8 cellular contexts compared by ENCODE assay signal in genomic region chr10:91389636-91390512, GRCh38. TPM values are rescaled to one million over a fixed set of nuclear protein-coding genes. Genes with fewer than 3 reads are reported as not detected.
DNase-seq lines count a peak whose midpoint lies in the region; ATAC-seq and TF ChIP-seq lines count a peak whose summit lies in the region.

No MANE protein-coding gene starts in this region.

- H3K4me3 ChIP-seq in Jurkat, Clone E6-1 (ENCODE audit: low read length) = no peak overlapping the region
- no peak overlapping the region for H3K4me3 ChIP-seq in Panc1 (ENCODE audit: low read depth in 2 of 2, low read length in 2 of 2)
- peak overlapping the region in 24 of 59 donors; percentile 3 to 49 (median 21) for H3K4me3 ChIP-seq in dorsolateral prefrontal cortex

- peak overlapping the region; percentile 59 for H3K27ac Mint-ChIP-seq in activated CD4-positive, alpha-beta T cell treated with anti-CD3 and anti-CD28 coated beads, Interleukin-2, amount 10 ng/mL, durations not matched to agents 7 days and 5 days
- no peak overlapping the region for H3K27ac Mint-ChIP-seq in mesothelial cell of epicardium

- in situ Hi-C loops in Panc1 (cut with HindIII; ENCODE audit: low pct_unique_long_range_greater_than_20kb, low sequenced_read_pairs) = no loop called here

- no TSS peak for BruUV-seq in Panc1 (replicated peaks; lab: Mats Ljungman, UMichigan)

- no peaks in the 10 kb centered on the region for H3K4me1 ChIP-seq in Panc1 (ENCODE audit: control insufficient read depth, insufficient read depth, low read length)

- CTCF ChIA-PET in activated CD4-positive, alpha-beta T cell treated with anti-CD3 and anti-CD28 coated beads, Interleukin-2, amount 10 ng/mL, durations not matched to agents 7 days and 5 days (lab: Charles Lee) = interaction anchor here (1.0 kb wide), 1 partner anchor 17 kb away, joined by 3 read pairs; no protein-coding TSS in a partner anchor
- CTCF ChIA-PET in Panc1 (lab: Charles Lee) = interaction anchor here (0.6 to 1.4 kb wide), 2 partner anchors 136 to 246 kb away, joined by 3 read pairs; no protein-coding TSS in a partner anchor

- intact Hi-C loops in Panc1 (cut with micrococcal nuclease; ENCODE audit: unreplicated experiment) = loop anchor here (5.0 to 10.0 kb wide), 4 partner anchors 162 to 525 kb away; no protein-coding TSS in a partner anchor
- intact Hi-C loops in dorsolateral prefrontal cortex (cut with DNase I) = loop anchor here (5.0 to 10.0 kb wide), 3 partner anchors 93 to 522 kb away; partner anchors contain the start of gene PPP1R3C (in 2 of the 2)

- ATAC-seq in GM21717 (IDR thresholded peaks at IDR 0.05; ENCODE audit: unreplicated experiment) (peak; percentile 93), Panc1 (peak; percentile 93)

- no peak overlapping the region for H3K4me3 Mint-ChIP-seq in activated CD4-positive, alpha-beta T cell treated with anti-CD3 and anti-CD28 coated beads, Interleukin-2, amount 10 ng/mL, durations not matched to agents 7 days and 5 days
- H3K4me3 Mint-ChIP-seq in mesothelial cell of epicardium = no peak overlapping the region

- TF ChIP-seq CTCF in Panc1 (IDR thresholded peaks at IDR 0.05) (peak; percentile 73; the same call in 1 of the 2 replicates), dorsolateral prefrontal cortex (IDR thresholded peaks at IDR 0.05 in 54 of 56, conservative IDR thresholded peaks at IDR 0.05 in 2 of 56; ENCODE audit: low read depth in 1 of 56, partially characterized antibody in 56 of 56) (peak; percentile 52 to 86 (median 72)), mesothelial cell of epicardium (IDR thresholded peaks at IDR 0.05; ENCODE audit: unreplicated experiment) (peak; percentile 80)

- POLR2A ChIA-PET in activated CD4-positive, alpha-beta T cell treated with anti-CD3 and anti-CD28 coated beads, Interleukin-2, amount 10 ng/mL, durations not matched to agents 7 days and 5 days (lab: Charles Lee) = no interaction called here
- POLR2A ChIA-PET in Panc1 (lab: Charles Lee) = interaction anchor here (0.6 kb wide), 1 partner anchor 31 kb away, joined by 5 read pairs; no protein-coding TSS in a partner anchor

- peaks cover 9% of the 10 kb centered on the region for H3K4me1 Mint-ChIP-seq in activated CD4-positive, alpha-beta T cell treated with anti-CD3 and anti-CD28 coated beads, Interleukin-2, amount 10 ng/mL, durations not matched to agents 7 days and 5 days
- H3K4me1 Mint-ChIP-seq in mesothelial cell of epicardium = peaks cover 6% of the 10 kb centered on the region

- H3K9me3 Mint-ChIP-seq in activated CD4-positive, alpha-beta T cell treated with anti-CD3 and anti-CD28 coated beads, Interleukin-2, amount 10 ng/mL, durations not matched to agents 7 days and 5 days = no peaks in the 10 kb centered on the region
- no peaks in the 10 kb centered on the region for H3K9me3 Mint-ChIP-seq in mesothelial cell of epicardium

- no peaks in the 10 kb centered on the region for H3K9me3 ChIP-seq in Panc1 (ENCODE audit: control insufficient read depth, insufficient read depth, low read depth, low read length)

- peak; percentile 56 for DNase-seq in activated CD4-positive, alpha-beta T cell treated with anti-CD3 and anti-CD28 coated beads, Interleukin-2, amount 10 ng/mL, durations not matched to agents 7 days and 5 days
- no peak for DNase-seq in activated CD4-positive, alpha-beta T cell treated with anti-CD3 and anti-CD28 coated beads, Interleukin-2, amount 50 U/mL, for 4 hours
- peak; percentile 70 for DNase-seq in Jurkat, Clone E6-1 (ENCODE audit: low read depth, low spot score)
- DNase-seq in Panc1 (ENCODE audit: low read depth, low spot score) = no peak
- no peak for DNase-seq in dorsolateral prefrontal cortex
- no peak for DNase-seq in mesothelial cell of epicardium (ENCODE audit: low spot score in 2 of 2, unreplicated experiment in 2 of 2)
- no peak for DNase-seq in epidermal melanocyte (ENCODE audit: insufficient read length, low spot score)

- H3K27me3 ChIP-seq in Panc1 (ENCODE audit: control insufficient read depth, insufficient read depth, low read length) = peaks cover 21% of the 10 kb centered on the region
- H3K27me3 ChIP-seq in dorsolateral prefrontal cortex = no peaks in the 10 kb centered on the region

- H3K27me3 Mint-ChIP-seq in activated CD4-positive, alpha-beta T cell treated with anti-CD3 and anti-CD28 coated beads, Interleukin-2, amount 10 ng/mL, durations not matched to agents 7 days and 5 days = peaks cover 23% of the 10 kb centered on the region
- H3K27me3 Mint-ChIP-seq in mesothelial cell of epicardium (ENCODE audit: low read depth) = peaks cover 44% of the 10 kb centered on the region

- no peaks in the 10 kb centered on the region for H3K36me3 Mint-ChIP-seq in activated CD4-positive, alpha-beta T cell treated with anti-CD3 and anti-CD28 coated beads, Interleukin-2, amount 10 ng/mL, durations not matched to agents 7 days and 5 days (ENCODE audit: low read depth)
- no peaks in the 10 kb centered on the region for H3K36me3 Mint-ChIP-seq in mesothelial cell of epicardium

- no peaks in the 10 kb centered on the region for H3K36me3 ChIP-seq in Panc1 (ENCODE audit: control insufficient read depth, insufficient read depth, low read length)

- H3K27ac ChIP-seq in Panc1 (ENCODE audit: low read length) = no peak overlapping the region
- H3K27ac ChIP-seq in dorsolateral prefrontal cortex = no peak overlapping the region

RNA-seq across cellular contexts. Expression of gene HECTD2, which starts 20.3 kb away (rescaled TPM):
- total RNA-seq in activated CD4-positive, alpha-beta T cell treated with anti-CD3 and anti-CD28 coated beads, Interleukin-2, amount 10 ng/mL, durations not matched to agents 7 days and 5 days = 1 to 10 TPM; 2.6 to 3.1 TPM
- 5.0 TPM for polyA plus RNA-seq in Jurkat, Clone E6-1 (2012; ENCODE audit: insufficient read depth, insufficient read length)
- total RNA-seq in Panc1 (2021; ENCODE audit: unreplicated experiment) = 11.5 TPM
- polyA plus RNA-seq in Panc1 (2012; ENCODE audit: insufficient read length) = 3.3 TPM
- total RNA-seq in dorsolateral prefrontal cortex = 10 to 100 TPM; 13.3 to 40.3 (median 26.3) TPM
- total RNA-seq in mesothelial cell of epicardium = 19.4 to 25.8 TPM (median 22.5 TPM) in 3 replicates

Comparison
In these comparisons a context has a peak if more than half of its experiments do, and no peak if none do; other contexts are left out.
1. DNase-seq: peak in activated CD4-positive, alpha-beta T cell treated with anti-CD3 and anti-CD28 coated beads, Interleukin-2, amount 10 ng/mL, durations not matched to agents 7 days and 5 days (single experiment) and Jurkat, Clone E6-1 (single experiment); none in activated CD4-positive, alpha-beta T cell treated with anti-CD3 and anti-CD28 coated beads, Interleukin-2, amount 50 U/mL, for 4 hours (0 of 2), Panc1 (single experiment), dorsolateral prefrontal cortex (0 of 10), mesothelial cell of epicardium (0 of 2) and epidermal melanocyte (single experiment).
2. Peak in every context shown above with its lines, with median percentiles within 50 percentile points of each other: CTCF ChIP-seq.